Comparison of ENCODE assay signal across 1 cellular context in genomic region chr5:115986358-115986757, GRCh38.
TF ChIP-seq lines count a peak whose summit lies in the region.

No MANE protein-coding gene starts in this region.

TF ChIP-seq in IMR-90, 13 proteins besides CTCF, POLR2A, EP300 and RAD21 (continued from another document):
- no peak for TF ChIP-seq ELK1 (IDR thresholded peaks at IDR 0.05; ENCODE audit: borderline replicate concordance, low read depth, low read length)
- TF ChIP-seq CHD1 (IDR thresholded peaks at IDR 0.05; ENCODE audit: low read depth, low read length), result no peak
